In genomic region chr5:43926923-43927322, GRCh38 we compare ENCODE assay signal across 21 cellular contexts.
A peak's percentile ranks its signal among the peaks of the same experiment; 100 is the strongest.
DNase-seq lines count a peak whose midpoint lies in the region; ATAC-seq, FAIRE-seq and TF ChIP-seq lines count a peak whose summit lies in the region.
"Had no signal": no experiment of that assay in that cellular context is flagged by ENCODE, and none has a peak within 500 bp of the region (broad histone marks: within the 10 kb centered on the region; RNA-seq: fewer than 3 reads in every experiment).

No MANE protein-coding gene starts in this region.

- no peaks in the 10 kb centered on the region for H3K79me1 ChIP-seq in H1 (ENCODE audit: low read depth, low read length)
- H3K79me1 ChIP-seq in mesendoderm (ENCODE audit: low read length): no peaks in the 10 kb centered on the region

- no peak for TF ChIP-seq EP300 in H1 (IDR thresholded peaks at IDR 0.05; ENCODE audit: borderline replicate concordance in 1 of 2, low read depth in 2 of 2, low read length in 2 of 2)

- no peak overlapping the region for H3K56ac ChIP-seq in H1 (replicated peaks; ENCODE audit: insufficient read length, low read depth, low read length)
- no peak overlapping the region for H3K56ac ChIP-seq in mesendoderm (ENCODE audit: low read length)

- TF ChIP-seq POLR2A in H1 (IDR thresholded peaks at IDR 0.05; ENCODE audit: control extremely low read depth in 1 of 2, low read depth in 2 of 2, low read length in 2 of 2): no peak

- intact Hi-C loops in left ventricle myocardium inferior (cut with micrococcal nuclease): no loop called here

- no peak for FAIRE-seq in H1 (lab: Jason Lieb, UNC)
- FAIRE-seq: D721Med, G401.6, GM12891 had no signal

- no peak for TF ChIP-seq RAD21 in H1 (IDR thresholded peaks at IDR 0.05 in 1 of 2, conservative IDR thresholded peaks at IDR 0.05 in 1 of 2; ENCODE audit: low read depth in 2 of 2, low read length in 2 of 2)

- no peaks in the 10 kb centered on the region for H3K79me2 ChIP-seq in H1 (ENCODE audit: control insufficient read depth in 1 of 2, insufficient read depth in 2 of 2, low read length in 2 of 2)
- H3K79me2 ChIP-seq in mesendoderm (ENCODE audit: control insufficient read depth, insufficient read depth, low read length): no peaks in the 10 kb centered on the region

- DNase-seq in A172 (ENCODE audit: low spot score): peak; percentile 22
- no peak for DNase-seq in H1 (ENCODE audit: low read depth in 1 of 2, low spot score in 2 of 2)
- DNase-seq in mesendoderm: peak; percentile 93
- no peak for DNase-seq in COLO668 (lab: John Stamatoyannopoulos, UW; ENCODE audit: unreplicated experiment)
- no peak for DNase-seq in KG1 (lab: John Stamatoyannopoulos, UW)
- DNase-seq in left ventricle myocardium inferior: no peak
- DNase-seq: 8988T; BE2C; CD4-positive, alpha-beta memory T cell; COR-L47; DMS153; DMS79 treated with DMSO at 0.1 percent for 48 hours; EL; GOT3 had no signal

- H3K36me3 ChIP-seq in HUES64 (ENCODE audit: insufficient read depth, low read length) (no peaks in the 10 kb centered on the region), H1 (ENCODE audit: control insufficient read depth in 2 of 4, insufficient read depth in 4 of 4, low read length in 3 of 4) (no peaks in the 10 kb centered on the region), mesendoderm (ENCODE audit: control insufficient read depth, insufficient read depth, low read length) (no peaks in the 10 kb centered on the region), left ventricle myocardium inferior (no peaks in the 10 kb centered on the region)
- H3K36me3 ChIP-seq: BE2C, HAP-1 had no signal

- CTCF ChIA-PET in H1 (lab: Charles Lee; ENCODE audit: partially characterized antibody): no interaction called here

- no peak overlapping the region for H2BK20ac ChIP-seq in H1 (ENCODE audit: low read length)

- H3K23me2 ChIP-seq in H1 (ENCODE audit: low read depth, low read length): no peaks in the 10 kb centered on the region

- H4K20me1 ChIP-seq in H1 (replicated peaks in 1 of 2; ENCODE audit: control insufficient read depth in 1 of 2, insufficient read depth in 2 of 2, low read length in 2 of 2): no peaks in the 10 kb centered on the region

- H2BK5ac ChIP-seq in H1 (ENCODE audit: low read depth, low read length) (no peak overlapping the region), mesendoderm (ENCODE audit: low read length) (no peak overlapping the region)

- H2AFZ ChIP-seq in H1 (ENCODE audit: low read length): no peak overlapping the region; the same call in 1 of the 2 replicates

- H3K27me3 ChIP-seq in HUES64 (ENCODE audit: insufficient read depth, low read length) (no peaks in the 10 kb centered on the region), H1 (replicated peaks in 1 of 4; ENCODE audit: control insufficient read depth in 3 of 4, extremely low read depth in 1 of 4, insufficient read depth in 3 of 4, low read length in 3 of 4) (no peaks in the 10 kb centered on the region), mesendoderm (ENCODE audit: insufficient read depth, low read length, poor library complexity) (no peaks in the 10 kb centered on the region), left ventricle myocardium inferior (ENCODE audit: low read depth) (no peaks in the 10 kb centered on the region)
- H3K27me3 ChIP-seq: BE2C had no signal

- POLR2A ChIA-PET in H1 (lab: Charles Lee; ENCODE audit: partially characterized antibody): no interaction called here

- no peak overlapping the region for H2AK5ac ChIP-seq in H1 (ENCODE audit: low read depth, low read length)
- H2AK5ac ChIP-seq in mesendoderm (ENCODE audit: low read length): no peak overlapping the region

- H3K4me2 ChIP-seq in H1 (ENCODE audit: insufficient read depth in 1 of 2, low read depth in 2 of 2, low read length in 2 of 2) (no peak overlapping the region), mesendoderm (ENCODE audit: low read length) (no peak overlapping the region)

- H3K9me3 ChIP-seq in HUES64 (ENCODE audit: insufficient read depth, low read depth, low read length): no peaks in the 10 kb centered on the region
- H3K9me3 ChIP-seq in H1 (ENCODE audit: insufficient read depth in 2 of 2, low read depth in 1 of 2, low read length in 1 of 2): no peaks in the 10 kb centered on the region
- peaks cover 27% of the 10 kb centered on the region for H3K9me3 ChIP-seq in left ventricle myocardium inferior (replicated peaks)
- H3K9me3 ChIP-seq: BE2C, HAP-1 had no signal

- H3K9ac ChIP-seq in HUES64 (ENCODE audit: low read depth, low read length) (no peak overlapping the region), H1 (replicated peaks in 1 of 4; ENCODE audit: extremely low read depth in 1 of 4, low read depth in 3 of 4, low read length in 3 of 4) (no peak overlapping the region), mesendoderm (ENCODE audit: low read length) (no peak overlapping the region)

- H3K23ac ChIP-seq in H1 (ENCODE audit: insufficient read length): no peak overlapping the region
- H3K23ac ChIP-seq in mesendoderm (ENCODE audit: low read length): no peak overlapping the region

- TF ChIP-seq CTCF in H1 (IDR thresholded peaks at IDR 0.05; ENCODE audit: control extremely low read depth in 1 of 3, insufficient read depth in 1 of 3, low read depth in 1 of 3, low read length in 3 of 3) (no peak), left ventricle myocardium inferior (IDR thresholded peaks at IDR 0.05; ENCODE audit: borderline replicate concordance) (no peak)

- no peak overlapping the region for H4K91ac ChIP-seq in H1 (replicated peaks; ENCODE audit: insufficient read length, low read length)

- H3K4me3 ChIP-seq in HUES64 (ENCODE audit: low read length) (no peak overlapping the region), H1 (ENCODE audit: extremely low read depth in 1 of 4, insufficient read depth in 2 of 4, low read depth in 3 of 4, low read length in 4 of 4) (no peak overlapping the region), mesendoderm (ENCODE audit: low read length) (no peak overlapping the region), left ventricle myocardium inferior (no peak overlapping the region)
- H3K4me3 ChIP-seq: HAP-1 had no signal

- no peak overlapping the region for H3K4ac ChIP-seq in H1 (replicated peaks; ENCODE audit: insufficient read length, low read depth, low read length)
- no peak overlapping the region for H3K4ac ChIP-seq in mesendoderm (ENCODE audit: low read depth, low read length)

- no peak overlapping the region for H2BK12ac ChIP-seq in H1 (ENCODE audit: low read depth, low read length)

- H2BK15ac ChIP-seq in H1 (ENCODE audit: low read length) (no peak overlapping the region), mesendoderm (replicated peaks; ENCODE audit: low read depth) (no peak overlapping the region)

- ATAC-seq in GM18870 (IDR thresholded peaks at IDR 0.05; ENCODE audit: unreplicated experiment): no peak

- H3K18ac ChIP-seq in H1 (ENCODE audit: extremely low read depth, low read length): no peak overlapping the region
- no peak overlapping the region for H3K18ac ChIP-seq in mesendoderm (ENCODE audit: low read length)

- 38% methylated on average over 1 of the region's 2 CpGs for WGBS in HUES64
- WGBS in H1 (ENCODE audit: extremely low coverage in 1 of 2, insufficient coverage in 1 of 2, insufficient read length in 1 of 2, insufficient replicate concordance in 2 of 2, low coverage in 1 of 2, low lambda C conversion rate in 2 of 2, missing lambda C conversion rate in 1 of 2), 2 experiments: 82% methylated on average over 2 of the region's 2 CpGs; no CpG with 5 or more reads in 1 of the 2 experiments
- 100% methylated on average over 1 of the region's 2 CpGs for WGBS in mesendoderm (ENCODE audit: extremely low coverage, insufficient coverage, low lambda C conversion rate)

- no peak overlapping the region for H3K14ac ChIP-seq in H1 (ENCODE audit: insufficient read length)

- H2BK120ac ChIP-seq in H1 (replicated peaks; ENCODE audit: low read depth, low read length) (no peak overlapping the region), mesendoderm (ENCODE audit: low read depth, low read length) (no peak overlapping the region)

- H3K4me1 ChIP-seq in HUES64 (ENCODE audit: insufficient read depth, low read length): peaks cover 17% of the 10 kb centered on the region; the same call in 1 of the 2 replicates
- no peaks in the 10 kb centered on the region for H3K4me1 ChIP-seq in H1 (replicated peaks in 1 of 4; ENCODE audit: control insufficient read depth in 3 of 4, insufficient read depth in 4 of 4, low read length in 3 of 4)
- H3K4me1 ChIP-seq in mesendoderm (ENCODE audit: control insufficient read depth, low read depth, low read length): no peaks in the 10 kb centered on the region
- H3K4me1 ChIP-seq in left ventricle myocardium inferior: no peaks in the 10 kb centered on the region
- H3K4me1 ChIP-seq: BE2C, HAP-1 had no signal

- no peak overlapping the region for H4K8ac ChIP-seq in H1 (ENCODE audit: extremely low read depth, insufficient read depth, low read length)
- no peak overlapping the region for H4K8ac ChIP-seq in mesendoderm (ENCODE audit: low read depth, low read length)

- H4K5ac ChIP-seq in H1 (ENCODE audit: insufficient read length, low read depth, low read length): no peak overlapping the region
- no peak overlapping the region for H4K5ac ChIP-seq in mesendoderm (ENCODE audit: low read length)

- H3K27ac ChIP-seq in HUES64 (ENCODE audit: low read depth, low read length) (peak overlapping the region; percentile 54; the same call in 1 of the 2 replicates), H1 (ENCODE audit: low read depth, low read length) (no peak overlapping the region), mesendoderm (ENCODE audit: low read depth, low read length) (no peak overlapping the region), left ventricle myocardium inferior (replicated peaks) (no peak overlapping the region)
- H3K27ac ChIP-seq: C4-2B had no signal

TF ChIP-seq in H1, 55 proteins besides CTCF, POLR2A, EP300 and RAD21:
- TF ChIP-seq JUND (IDR thresholded peaks at IDR 0.05; ENCODE audit: low read length) (peak; percentile 61; the same call in 1 of the 2 replicates), BRCA1 (IDR thresholded peaks at IDR 0.05; ENCODE audit: low read depth, low read length) (no peak)

Comparison
In these comparisons a context has a peak if more than half of its experiments do, and no peak if none do; other contexts are left out.
1. DNase-seq: peak in A172 (single experiment) and mesendoderm (single experiment); none in H1 (0 of 2), COLO668 (single experiment), KG1 (single experiment) and left ventricle myocardium inferior (single experiment).